ENCODE assay signal across 23 cellular contexts in the genomic region with DNA sequence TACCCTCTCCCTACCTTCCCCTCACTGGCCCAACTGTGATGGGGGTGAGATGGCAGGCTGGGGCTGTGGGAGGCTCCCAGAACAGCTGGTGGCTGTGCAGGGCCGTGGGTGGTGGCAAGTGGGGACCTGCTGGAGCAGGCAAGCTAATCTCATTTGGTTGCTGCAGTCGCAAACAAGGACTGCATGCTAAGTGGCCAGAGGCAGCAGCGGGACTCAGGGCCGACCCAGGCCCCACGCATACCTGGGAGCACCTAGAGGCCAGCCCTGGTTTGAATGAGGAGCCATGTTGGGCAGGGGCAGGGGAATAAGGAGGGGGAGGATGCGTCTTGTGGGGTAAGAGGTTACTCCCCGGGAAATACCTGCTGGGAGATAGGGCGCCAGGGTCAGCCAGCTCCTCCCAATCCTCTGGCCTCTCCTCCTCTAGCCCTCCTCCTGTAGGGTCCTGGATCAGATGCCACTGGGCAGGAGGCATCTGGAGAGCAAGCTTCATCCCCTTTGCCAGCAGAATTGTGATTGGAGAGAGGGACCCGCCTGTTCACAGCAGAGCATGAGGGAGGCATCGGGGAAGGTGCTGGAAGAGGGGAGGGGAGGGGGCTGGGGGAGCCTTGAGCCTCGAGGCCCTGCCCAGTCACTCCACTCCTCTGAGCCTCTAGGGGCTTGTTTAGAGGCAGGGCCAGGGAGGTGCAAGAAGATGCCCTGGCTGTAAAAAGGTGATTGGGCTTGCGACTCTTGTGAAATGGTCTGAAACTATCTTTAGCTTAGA. TPM values are rescaled to one million over a fixed set of nuclear protein-coding genes. Genes with fewer than 3 reads are reported as not detected.
DNase-seq lines count a peak whose midpoint lies in the region; ATAC-seq and TF ChIP-seq lines count a peak whose summit lies in the region.
"Had no signal": no experiment of that assay in that cellular context is flagged by ENCODE, and none has a peak within 500 bp of the region (broad histone marks: within the 10 kb centered on the region; RNA-seq: fewer than 3 reads in every experiment).

No MANE protein-coding gene starts in this region.

- CTCF ChIA-PET in SK-N-SH (lab: Yijun Ruan, JAX), result interaction anchor here (0.6 to 6.3 kb wide), 10 partner anchors 11 to 346 kb away, joined by 3 to 54 read pairs (median 13); no protein-coding TSS in a partner anchor

- H3K36me3 ChIP-seq in H7 (replicated peaks; ENCODE audit: control insufficient read depth, insufficient read depth, low read length) (no peaks in the 10 kb centered on the region), SK-N-SH (replicated peaks in 1 of 2; ENCODE audit: control insufficient read depth in 1 of 2, insufficient read depth in 2 of 2, low read length in 1 of 2) (no peaks in the 10 kb centered on the region), osteoblast (ENCODE audit: insufficient read depth, low read length) (no peaks in the 10 kb centered on the region)
- H3K36me3 ChIP-seq: esophagus muscularis mucosa had no signal

- no peaks in the 10 kb centered on the region for H4K20me1 ChIP-seq in SK-N-SH (ENCODE audit: insufficient read depth)
- H4K20me1 ChIP-seq in osteoblast (ENCODE audit: insufficient read depth, low read length), result no peaks in the 10 kb centered on the region

- H3K79me2 ChIP-seq in SK-N-SH (ENCODE audit: insufficient read depth), result no peaks in the 10 kb centered on the region
- no peaks in the 10 kb centered on the region for H3K79me2 ChIP-seq in osteoblast (ENCODE audit: insufficient read depth, low read length)

- no peaks in the 10 kb centered on the region for H3K9me2 ChIP-seq in SK-N-SH

- peak in 1 of 2 experiments; percentile 33; a peak in 2 of 4 replicates for TF ChIP-seq EP300 in SK-N-SH (IDR thresholded peaks at IDR 0.05; ENCODE audit: borderline replicate concordance in 1 of 2, low read depth in 1 of 2, low read length in 1 of 2)

- no peaks in the 10 kb centered on the region for H3F3A ChIP-seq in SK-N-SH (replicated peaks; ENCODE audit: insufficient read depth)

- peak overlapping the region in 1 of 2 experiments; percentile 85; a peak in 2 of 4 replicates for H3K27ac ChIP-seq in SK-N-SH (ENCODE audit: low read depth in 2 of 2, low read length in 1 of 2)
- no peak overlapping the region for H3K27ac ChIP-seq in osteoblast (ENCODE audit: low read depth, low read length)
- no peak overlapping the region for H3K27ac ChIP-seq in caudate nucleus (ENCODE audit: low read depth, low read length)
- H3K27ac ChIP-seq: esophagus muscularis mucosa, HL-60, testis had no signal

- TF ChIP-seq CTCF in SK-N-SH (IDR thresholded peaks at IDR 0.05), result no peak
- TF ChIP-seq CTCF in osteoblast (IDR thresholded peaks at IDR 0.05; ENCODE audit: extremely low read depth, low read depth, low read length), result no peak

- H2AFZ ChIP-seq in SK-N-SH (ENCODE audit: low read depth) (no peak overlapping the region), osteoblast (ENCODE audit: low read length) (no peak overlapping the region)

- no peak overlapping the region for H3K4me2 ChIP-seq in SK-N-SH
- H3K4me2 ChIP-seq in osteoblast (ENCODE audit: insufficient read depth, low read length), result no peak overlapping the region

- ATAC-seq in GM18519 (IDR thresholded peaks at IDR 0.05; ENCODE audit: low FRiP score, unreplicated experiment), result no peak
- no peak for ATAC-seq in HG02852 (IDR thresholded peaks at IDR 0.05; ENCODE audit: unreplicated experiment)
- ATAC-seq: activated CD8-positive, alpha-beta T cell treated with anti-CD3 and anti-CD28 coated beads for 36 hours; activated naive CD8-positive, alpha-beta T cell treated with anti-CD3 and anti-CD28 coated beads, Interleukin-2, amount 50 U/mL, for 24 hours had no signal

- peaks cover 0 to 70% of the 10 kb centered on the region in 2 experiments; a peak in 2 of 4 replicates for H3K4me1 ChIP-seq in SK-N-SH (ENCODE audit: control insufficient read depth in 1 of 2, insufficient read depth in 2 of 2, low read depth in 1 of 2, low read length in 1 of 2)
- no peaks in the 10 kb centered on the region for H3K4me1 ChIP-seq in osteoblast (ENCODE audit: insufficient read depth, low read length)
- H3K4me1 ChIP-seq: esophagus muscularis mucosa, testis had no signal

- POLR2A ChIA-PET in SK-N-SH (lab: Yijun Ruan, JAX), result interaction anchor here (0.5 to 1.4 kb wide), 6 partner anchors 9 to 107 kb away, joined by 3 to 5 read pairs (median 3); no protein-coding TSS in a partner anchor

- WGBS in SK-N-SH (ENCODE audit: low lambda C conversion rate), result 51% methylated on average over 9 of the region's 12 CpGs

- H3K4me3 ChIP-seq in H7 (ENCODE audit: insufficient read depth, low read depth, low read length), result no peak overlapping the region
- no peak overlapping the region for H3K4me3 ChIP-seq in SK-N-SH (ENCODE audit: low read depth in 2 of 2, low read length in 1 of 2)
- H3K4me3 ChIP-seq in osteoblast (ENCODE audit: insufficient read depth, low read length), result no peak overlapping the region
- H3K4me3 ChIP-seq: esophagus muscularis mucosa, lung, testis had no signal

- no peak overlapping the region for H3K9ac ChIP-seq in SK-N-SH

- no peaks in the 10 kb centered on the region for H3K9me3 ChIP-seq in SK-N-SH
- H3K9me3 ChIP-seq in osteoblast (ENCODE audit: low read depth, low read length), result no peaks in the 10 kb centered on the region
- H3K9me3 ChIP-seq: esophagus muscularis mucosa, testis had no signal

- DNase-seq in H7 (peak; percentile 72), NCI-H2171 treated with DMSO at 0.1 percent for 48 hours (lab: John Stamatoyannopoulos, UW) (peak; percentile 77), SK-N-SH (peak; percentile 65), osteoblast (ENCODE audit: insufficient read length, low spot score, missing footprints) (peak; percentile 63), caudate nucleus (lab: John Stamatoyannopoulos, UW) (no peak)
- DNase-seq: activated CD8-positive, alpha-beta T cell treated with anti-CD3 and anti-CD28 coated beads for 36 hours; activated gamma-delta T cell; activated naive CD8-positive, alpha-beta T cell treated with anti-CD3 and anti-CD28 coated beads, Interleukin-2, amount 50 U/mL, for 24 hours; activated T-cell treated with anti-CD3 and anti-CD28 coated beads for 4 hours; EL; GOT3; islet precursor cell; NCI-H1436; stimulated activated CD4-positive, alpha-beta T cell treated with anti-CD3 and anti-CD28 coated beads, Interleukin-4, amount 100 ng/mL, for 1 hour; stimulated activated naive CD4-positive, alpha-beta T cell; T-helper 9 cell; testis had no signal

- no peak for TF ChIP-seq RAD21 in SK-N-SH (IDR thresholded peaks at IDR 0.05; ENCODE audit: low read length)

- H3K27me3 ChIP-seq in H7 (ENCODE audit: control insufficient read depth, insufficient read depth, low read length), result peaks cover 3% of the 10 kb centered on the region
- H3K27me3 ChIP-seq in SK-N-SH (ENCODE audit: insufficient read depth), result peaks cover 14% of the 10 kb centered on the region; the same call in 1 of the 2 replicates
- H3K27me3 ChIP-seq in osteoblast (ENCODE audit: insufficient read depth, low read length), result peaks cover 46% of the 10 kb centered on the region
- H3K27me3 ChIP-seq: testis had no signal

TF ChIP-seq in SK-N-SH, 30 proteins besides CTCF, POLR2A, EP300 and RAD21:
- TF ChIP-seq, protein P1, sequence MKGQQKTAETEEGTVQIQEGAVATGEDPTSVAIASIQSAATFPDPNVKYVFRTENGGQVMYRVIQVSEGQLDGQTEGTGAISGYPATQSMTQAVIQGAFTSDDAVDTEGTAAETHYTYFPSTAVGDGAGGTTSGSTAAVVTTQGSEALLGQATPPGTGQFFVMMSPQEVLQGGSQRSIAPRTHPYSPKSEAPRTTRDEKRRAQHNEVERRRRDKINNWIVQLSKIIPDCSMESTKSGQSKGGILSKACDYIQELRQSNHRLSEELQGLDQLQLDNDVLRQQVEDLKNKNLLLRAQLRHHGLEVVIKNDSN (IDR thresholded peaks at IDR 0.05; ENCODE audit: borderline replicate concordance, low read depth), result no peak
- TF ChIP-seq ELF1 (IDR thresholded peaks at IDR 0.05) (no peak), CHD2 (IDR thresholded peaks at IDR 0.05; ENCODE audit: low read length, partially characterized antibody) (no peak)

RNA-seq across cellular contexts. Expression of a gene that starts 24.3 kb away (rescaled TPM):
- 0.03 TPM in 1 of 2 replicates, not detected in the other for total RNA-seq in H7 (2014; rRNA removed; shearing (Covaris generic))
- polyA plus RNA-seq in SK-N-SH (2012; rRNA removed), result 0.03 TPM in 1 of 2 replicates, not detected in the other
- not detected in 2 replicates for polyA plus RNA-seq in SK-N-SH (2012; cell fraction: cytosol; rRNA removed)
- polyA plus RNA-seq in SK-N-SH (2012; cell fraction: nucleus; rRNA removed), result not detected in 2 replicates
- total RNA-seq in osteoblast, result not detected in 2 replicates
- total RNA-seq: activated CD8-positive, alpha-beta T cell treated with anti-CD3 and anti-CD28 coated beads for 36 hours; renal cortical epithelial cell had no signal

Comparison
In these comparisons a context has a peak if more than half of its experiments do, and no peak if none do; other contexts are left out.
1. DNase-seq: peak in H7 (single experiment), NCI-H2171 treated with DMSO at 0.1 percent for 48 hours (single experiment), SK-N-SH (single experiment) and osteoblast (single experiment); none in caudate nucleus (0 of 61).